19 cellular contexts compared by ENCODE assay signal in genomic region chr10:76388321-76388720, GRCh38.
"Had no signal": no experiment of that assay in that cellular context is flagged by ENCODE, and none has a peak within 500 bp of the region (broad histone marks: within the 10 kb centered on the region; RNA-seq: fewer than 3 reads in every experiment).

No MANE protein-coding gene starts in this region.

- H3K9me3 ChIP-seq: left lung, prostate gland, sigmoid colon, thoracic aorta had no signal

- ATAC-seq: heart left ventricle; left lung; stimulated activated naive CD8-positive, alpha-beta T cell treated with anti-CD3 and anti-CD28 coated beads, Interleukin-15, amount 100 ng/mL, for 72 hours had no signal

- H3K4me3 ChIP-seq: heart left ventricle, left lung, prostate gland, sigmoid colon, thoracic aorta had no signal

- H3K27me3 ChIP-seq: heart left ventricle, left lung, sigmoid colon had no signal

- H3K4me3 Mint-ChIP-seq: activated CD4-positive, alpha-beta memory T cell treated with anti-CD3 and anti-CD28 coated beads, Interleukin-2, amount 10 ng/mL, durations not matched to agents 7 days and 5 days; brain; nephron; stimulated activated naive CD8-positive, alpha-beta T cell treated with anti-CD3 and anti-CD28 coated beads, Interleukin-15, amount 100 ng/mL, for 72 hours had no signal

- H3K4me1 ChIP-seq: heart left ventricle, left lung, prostate gland, sigmoid colon had no signal

- H3K9me3 Mint-ChIP-seq: nephron had no signal

- H3K27ac ChIP-seq: heart left ventricle, left lung, prostate gland, sigmoid colon, thoracic aorta had no signal

- H3K36me3 ChIP-seq: heart left ventricle, left lung, prostate gland, sigmoid colon, thoracic aorta had no signal

- H3K27me3 Mint-ChIP-seq: activated CD4-positive, alpha-beta memory T cell treated with anti-CD3 and anti-CD28 coated beads, Interleukin-2, amount 10 ng/mL, durations not matched to agents 7 days and 5 days; stimulated activated naive CD8-positive, alpha-beta T cell treated with anti-CD3 and anti-CD28 coated beads, Interleukin-15, amount 100 ng/mL, for 72 hours had no signal

- H3K27ac Mint-ChIP-seq: activated CD4-positive, alpha-beta memory T cell treated with anti-CD3 and anti-CD28 coated beads, Interleukin-2, amount 10 ng/mL, durations not matched to agents 7 days and 5 days; brain; nephron; stimulated activated naive CD8-positive, alpha-beta T cell treated with anti-CD3 and anti-CD28 coated beads, Interleukin-15, amount 100 ng/mL, for 72 hours had no signal

- H3K4me1 Mint-ChIP-seq: activated CD4-positive, alpha-beta memory T cell treated with anti-CD3 and anti-CD28 coated beads, Interleukin-2, amount 10 ng/mL, durations not matched to agents 7 days and 5 days; nephron; stimulated activated naive CD8-positive, alpha-beta T cell treated with anti-CD3 and anti-CD28 coated beads, Interleukin-15, amount 100 ng/mL, for 72 hours had no signal

- H3K36me3 Mint-ChIP-seq: brain had no signal

- FAIRE-seq: keratinocyte had no signal

- DNase-seq: activated CD4-positive, alpha-beta memory T cell treated with anti-CD3 and anti-CD28 coated beads, Interleukin-2, amount 10 ng/mL, durations not matched to agents 7 days and 5 days; activated CD8-positive, alpha-beta memory T cell treated with anti-CD3 and anti-CD28 coated beads, Interleukin-2, amount 50 U/mL, for 4 hours; activated naive CD4-positive, alpha-beta T cell; cerebellar nuclear complex; dermis blood vessel endothelial cell; foreskin melanocyte; heart left ventricle; left lung; mesendoderm; occipital lobe; sigmoid colon; stimulated activated CD4-positive, alpha-beta T cell treated with anti-CD3 and anti-CD28 coated beads, Interleukin-4, amount 100 ng/mL, for 1 hour; stimulated activated naive CD8-positive, alpha-beta T cell treated with anti-CD3 and anti-CD28 coated beads, Interleukin-15, amount 100 ng/mL, for 72 hours; T-helper 9 cell had no signal
